ENCODE assay signal across 25 cellular contexts in the genomic region with DNA sequence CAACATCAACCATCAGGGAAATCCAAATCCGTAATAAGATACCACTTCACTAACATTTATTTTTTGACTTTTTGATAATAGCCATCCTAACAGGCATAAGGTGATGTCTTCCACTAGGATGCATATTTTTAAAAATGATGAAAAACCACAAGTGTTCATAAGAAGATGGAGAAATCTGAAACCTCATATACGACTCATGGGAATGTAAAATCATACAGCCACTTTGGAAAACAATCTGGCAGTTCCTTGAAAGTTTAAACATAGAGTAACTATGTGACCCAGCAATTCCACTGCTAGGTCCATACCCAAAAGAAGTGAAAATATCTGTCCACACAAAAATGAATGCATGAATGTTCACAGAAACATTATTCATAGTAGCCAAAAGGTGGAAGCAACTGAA.
"Had no signal": no experiment of that assay in that cellular context is flagged by ENCODE, and none has a peak within 500 bp of the region (broad histone marks: within the 10 kb centered on the region; RNA-seq: fewer than 3 reads in every experiment).

No MANE protein-coding gene starts in this region.

- H3K9me3 ChIP-seq: body of pancreas had no signal

- H3K27me3 ChIP-seq: body of pancreas had no signal

- H3K4me3 Mint-ChIP-seq: activated B cell treated with CpG ODN at 0.5 μM for 24 hours; activated CD4-positive, alpha-beta T cell treated with anti-CD3 and anti-CD28 coated beads, Interleukin-2, amount 10 ng/mL, durations not matched to agents 24 days and 14 days; activated CD8-positive, alpha-beta memory T cell treated with anti-CD3 and anti-CD28 coated beads, Interleukin-2, amount 10 ng/mL, durations not matched to agents 7 days and 5 days; activated naive CD8-positive, alpha-beta T cell; activated T-cell treated with anti-CD3 and anti-CD28 coated beads, Interleukin-2, amount 50 U/mL, for 4 hours; central memory CD8-positive, alpha-beta T cell; IgD-negative memory B cell; T-helper 17 cell had no signal

- H3K4me3 ChIP-seq: body of pancreas had no signal

- H3K36me3 Mint-ChIP-seq: activated CD8-positive, alpha-beta memory T cell treated with anti-CD3 and anti-CD28 coated beads, Interleukin-2, amount 10 ng/mL, durations not matched to agents 7 days and 5 days; activated naive CD8-positive, alpha-beta T cell had no signal

- H3K27ac ChIP-seq: body of pancreas had no signal

- H3K4me1 Mint-ChIP-seq: activated B cell treated with CpG ODN at 0.5 μM for 24 hours; activated CD4-positive, alpha-beta T cell treated with anti-CD3 and anti-CD28 coated beads, Interleukin-2, amount 10 ng/mL, durations not matched to agents 24 days and 14 days; activated CD8-positive, alpha-beta memory T cell treated with anti-CD3 and anti-CD28 coated beads, Interleukin-2, amount 10 ng/mL, durations not matched to agents 7 days and 5 days; central memory CD8-positive, alpha-beta T cell; IgD-negative memory B cell; T-helper 17 cell had no signal

- H3K9me3 Mint-ChIP-seq: activated B cell treated with CpG ODN at 0.5 μM for 24 hours; activated CD4-positive, alpha-beta T cell treated with anti-CD3 and anti-CD28 coated beads, Interleukin-2, amount 10 ng/mL, durations not matched to agents 24 days and 14 days; activated T-cell treated with anti-CD3 and anti-CD28 coated beads, Interleukin-2, amount 50 U/mL, for 4 hours; central memory CD8-positive, alpha-beta T cell; IgD-negative memory B cell had no signal

- ATAC-seq: activated CD8-positive, alpha-beta memory T cell treated with anti-CD3 and anti-CD28 coated beads, Interleukin-2, amount 10 ng/mL, durations not matched to agents 7 days and 5 days; activated T-cell treated with anti-CD3 and anti-CD28 coated beads, Interleukin-2, amount 50 U/mL, for 4 hours; body of pancreas; T-helper 17 cell had no signal

- DNase-seq: activated B cell treated with CpG ODN at 0.5 μM for 24 hours; activated CD4-positive, alpha-beta T cell treated with anti-CD3 and anti-CD28 coated beads for 1 hour; activated CD4-positive, alpha-beta T cell treated with anti-CD3 and anti-CD28 coated beads, Interleukin-2, amount 50 U/mL, for 48 hours; activated CD8-positive, alpha-beta memory T cell treated with anti-CD3 and anti-CD28 coated beads, Interleukin-2, amount 10 ng/mL, durations not matched to agents 7 days and 5 days; activated effector memory CD4-positive, alpha-beta T cell treated with anti-CD3 and anti-CD28 coated beads, Interleukin-2, amount 50 U/mL, for 16 hours; activated naive CD4-positive, alpha-beta T cell treated with Interleukin-2 at 50 U/mL for 16 hours; activated T-cell treated with anti-CD3 and anti-CD28 coated beads, Interleukin-2, amount 50 U/mL, for 4 hours; body of pancreas; KG1; MM.1S; NCI-H1105; NCI-H1436; NCI-H187; NCI-H2081; NCI-H226; NCI-H510A; NCI-H526 treated with DMSO at 0.1 percent for 48 hours; NCI-H82; SIG-M5; T-helper 17 cell; T-helper 9 cell had no signal

- H3K27ac Mint-ChIP-seq: activated B cell treated with CpG ODN at 0.5 μM for 24 hours; activated CD4-positive, alpha-beta T cell treated with anti-CD3 and anti-CD28 coated beads, Interleukin-2, amount 10 ng/mL, durations not matched to agents 24 days and 14 days; activated CD8-positive, alpha-beta memory T cell treated with anti-CD3 and anti-CD28 coated beads, Interleukin-2, amount 10 ng/mL, durations not matched to agents 7 days and 5 days; activated naive CD8-positive, alpha-beta T cell; IgD-negative memory B cell; T-helper 17 cell had no signal
